1 cellular context compared by ENCODE assay signal in the genomic region with DNA sequence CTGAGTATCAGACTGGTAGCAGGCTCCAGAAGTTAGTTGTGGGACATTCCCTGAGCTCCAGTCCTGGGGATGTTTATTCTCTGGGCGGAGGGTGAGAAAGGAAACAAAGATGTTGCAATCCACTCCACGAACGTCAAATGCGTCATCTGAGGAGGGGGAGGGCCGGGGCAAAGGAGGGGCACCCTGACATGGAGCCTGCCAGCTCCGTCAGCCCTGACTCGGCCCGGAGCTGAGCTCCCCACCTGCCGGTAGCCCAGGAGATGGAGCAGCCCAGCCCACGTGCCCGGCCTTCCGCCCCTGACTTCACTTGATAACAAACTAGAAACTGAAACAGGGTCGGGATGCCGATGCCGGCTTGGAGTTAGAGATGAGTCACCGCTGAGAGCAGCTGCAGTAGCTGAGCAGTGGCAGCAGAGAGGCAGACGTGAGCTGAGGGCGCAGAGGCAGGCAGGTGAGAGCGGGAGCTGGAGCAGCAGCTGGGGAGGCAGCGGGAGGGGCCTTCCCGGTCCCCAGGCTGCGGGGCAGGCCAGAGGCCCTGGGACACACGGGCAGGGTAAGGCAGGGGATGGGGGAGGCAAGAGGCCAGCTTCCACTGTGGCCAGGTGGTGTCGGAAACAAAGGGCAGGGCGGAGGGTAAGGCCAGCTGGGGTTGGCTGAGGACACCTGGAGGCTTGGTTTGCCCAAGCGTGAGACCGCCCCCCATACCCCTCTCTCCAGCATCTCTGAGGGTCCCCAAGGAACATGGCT.
TF ChIP-seq lines count a peak whose summit lies in the region.

Gene ISG20 (plus strand): TSS at position 391 of the 747 bp plus-strand sequence. CDS start 351 bp downstream, at position 742.

TF ChIP-seq in WTC11, 78 proteins besides CTCF, POLR2A, EP300 and RAD21 (continued from another document):
- TF ChIP-seq, protein P1, sequence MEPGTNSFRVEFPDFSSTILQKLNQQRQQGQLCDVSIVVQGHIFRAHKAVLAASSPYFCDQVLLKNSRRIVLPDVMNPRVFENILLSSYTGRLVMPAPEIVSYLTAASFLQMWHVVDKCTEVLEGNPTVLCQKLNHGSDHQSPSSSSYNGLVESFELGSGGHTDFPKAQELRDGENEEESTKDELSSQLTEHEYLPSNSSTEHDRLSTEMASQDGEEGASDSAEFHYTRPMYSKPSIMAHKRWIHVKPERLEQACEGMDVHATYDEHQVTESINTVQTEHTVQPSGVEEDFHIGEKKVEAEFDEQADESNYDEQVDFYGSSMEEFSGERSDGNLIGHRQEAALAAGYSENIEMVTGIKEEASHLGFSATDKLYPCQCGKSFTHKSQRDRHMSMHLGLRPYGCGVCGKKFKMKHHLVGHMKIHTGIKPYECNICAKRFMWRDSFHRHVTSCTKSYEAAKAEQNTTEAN (CRISPR knock-in tag; IDR thresholded peaks at IDR 0.05) = no peak; the same call in 1 of the 2 replicates
- TF ChIP-seq ZNF671 (CRISPR knock-in tag; IDR thresholded peaks at IDR 0.05) = peak; percentile 65; the same call in 1 of the 2 replicates
- TF ChIP-seq, protein P2, sequence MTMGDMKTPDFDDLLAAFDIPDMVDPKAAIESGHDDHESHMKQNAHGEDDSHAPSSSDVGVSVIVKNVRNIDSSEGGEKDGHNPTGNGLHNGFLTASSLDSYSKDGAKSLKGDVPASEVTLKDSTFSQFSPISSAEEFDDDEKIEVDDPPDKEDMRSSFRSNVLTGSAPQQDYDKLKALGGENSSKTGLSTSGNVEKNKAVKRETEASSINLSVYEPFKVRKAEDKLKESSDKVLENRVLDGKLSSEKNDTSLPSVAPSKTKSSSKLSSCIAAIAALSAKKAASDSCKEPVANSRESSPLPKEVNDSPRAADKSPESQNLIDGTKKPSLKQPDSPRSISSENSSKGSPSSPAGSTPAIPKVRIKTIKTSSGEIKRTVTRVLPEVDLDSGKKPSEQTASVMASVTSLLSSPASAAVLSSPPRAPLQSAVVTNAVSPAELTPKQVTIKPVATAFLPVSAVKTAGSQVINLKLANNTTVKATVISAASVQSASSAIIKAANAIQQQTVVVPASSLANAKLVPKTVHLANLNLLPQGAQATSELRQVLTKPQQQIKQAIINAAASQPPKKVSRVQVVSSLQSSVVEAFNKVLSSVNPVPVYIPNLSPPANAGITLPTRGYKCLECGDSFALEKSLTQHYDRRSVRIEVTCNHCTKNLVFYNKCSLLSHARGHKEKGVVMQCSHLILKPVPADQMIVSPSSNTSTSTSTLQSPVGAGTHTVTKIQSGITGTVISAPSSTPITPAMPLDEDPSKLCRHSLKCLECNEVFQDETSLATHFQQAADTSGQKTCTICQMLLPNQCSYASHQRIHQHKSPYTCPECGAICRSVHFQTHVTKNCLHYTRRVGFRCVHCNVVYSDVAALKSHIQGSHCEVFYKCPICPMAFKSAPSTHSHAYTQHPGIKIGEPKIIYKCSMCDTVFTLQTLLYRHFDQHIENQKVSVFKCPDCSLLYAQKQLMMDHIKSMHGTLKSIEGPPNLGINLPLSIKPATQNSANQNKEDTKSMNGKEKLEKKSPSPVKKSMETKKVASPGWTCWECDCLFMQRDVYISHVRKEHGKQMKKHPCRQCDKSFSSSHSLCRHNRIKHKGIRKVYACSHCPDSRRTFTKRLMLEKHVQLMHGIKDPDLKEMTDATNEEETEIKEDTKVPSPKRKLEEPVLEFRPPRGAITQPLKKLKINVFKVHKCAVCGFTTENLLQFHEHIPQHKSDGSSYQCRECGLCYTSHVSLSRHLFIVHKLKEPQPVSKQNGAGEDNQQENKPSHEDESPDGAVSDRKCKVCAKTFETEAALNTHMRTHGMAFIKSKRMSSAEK (CRISPR knock-in tag; IDR thresholded peaks at IDR 0.05; ENCODE audit: borderline replicate concordance) = no peak
- TF ChIP-seq SMAD4 (CRISPR knock-in tag; IDR thresholded peaks at IDR 0.05) = no peak
